1 cellular context compared by ENCODE assay signal in the genomic region with DNA sequence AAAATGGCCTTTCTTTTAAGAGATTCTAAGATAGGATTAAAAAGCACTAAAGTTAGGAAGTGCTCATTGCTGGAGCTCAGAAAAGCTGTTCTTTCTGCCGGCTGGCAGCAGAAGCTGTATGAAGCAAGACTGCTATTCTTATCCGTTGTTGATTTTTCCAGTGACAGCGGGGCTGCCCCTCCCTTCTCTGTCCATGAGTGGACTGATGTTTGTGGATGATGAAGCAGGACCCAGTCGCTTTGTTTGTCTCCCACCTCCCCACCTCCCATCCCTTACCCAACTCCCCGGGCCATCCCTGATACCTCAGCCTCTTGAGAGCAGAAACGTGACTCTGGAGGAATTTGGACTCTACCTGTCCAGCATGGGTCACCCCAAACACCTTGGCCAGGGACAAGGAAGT.
A peak's percentile ranks its signal among the peaks of the same experiment; 100 is the strongest.
TF ChIP-seq lines count a peak whose summit lies in the region.

No MANE protein-coding gene starts in this region.

TF ChIP-seq in liver, 16 proteins besides CTCF, POLR2A, EP300 and RAD21:
- TF ChIP-seq HNF4G (IDR thresholded peaks at IDR 0.05) (peak; percentile 48), GABPA (IDR thresholded peaks at IDR 0.05 in 1 of 2, conservative IDR thresholded peaks at IDR 0.05 in 1 of 2) (no peak), HNF4A (conservative IDR thresholded peaks at IDR 0.05) (peak; percentile 90 to 91), FOXA1 (IDR thresholded peaks at IDR 0.05) (peak; percentile 98), NR2F2 (IDR thresholded peaks at IDR 0.05) (peak; percentile 48), EGR1 (IDR thresholded peaks at IDR 0.05; ENCODE audit: low read depth in 2 of 2) (peak; percentile 91 to 97), FOXA2 (IDR thresholded peaks at IDR 0.05) (peak; percentile 99), TAF1 (conservative IDR thresholded peaks at IDR 0.05) (peak; percentile 71), YY1 (IDR thresholded peaks at IDR 0.05) (peak; percentile 68), RXRA (IDR thresholded peaks at IDR 0.05) (peak; percentile 84 to 92), SP1 (IDR thresholded peaks at IDR 0.05) (peak; percentile 91), JUND (IDR thresholded peaks at IDR 0.05) (peak; percentile 61 to 85)
- TF ChIP-seq, protein P1, sequence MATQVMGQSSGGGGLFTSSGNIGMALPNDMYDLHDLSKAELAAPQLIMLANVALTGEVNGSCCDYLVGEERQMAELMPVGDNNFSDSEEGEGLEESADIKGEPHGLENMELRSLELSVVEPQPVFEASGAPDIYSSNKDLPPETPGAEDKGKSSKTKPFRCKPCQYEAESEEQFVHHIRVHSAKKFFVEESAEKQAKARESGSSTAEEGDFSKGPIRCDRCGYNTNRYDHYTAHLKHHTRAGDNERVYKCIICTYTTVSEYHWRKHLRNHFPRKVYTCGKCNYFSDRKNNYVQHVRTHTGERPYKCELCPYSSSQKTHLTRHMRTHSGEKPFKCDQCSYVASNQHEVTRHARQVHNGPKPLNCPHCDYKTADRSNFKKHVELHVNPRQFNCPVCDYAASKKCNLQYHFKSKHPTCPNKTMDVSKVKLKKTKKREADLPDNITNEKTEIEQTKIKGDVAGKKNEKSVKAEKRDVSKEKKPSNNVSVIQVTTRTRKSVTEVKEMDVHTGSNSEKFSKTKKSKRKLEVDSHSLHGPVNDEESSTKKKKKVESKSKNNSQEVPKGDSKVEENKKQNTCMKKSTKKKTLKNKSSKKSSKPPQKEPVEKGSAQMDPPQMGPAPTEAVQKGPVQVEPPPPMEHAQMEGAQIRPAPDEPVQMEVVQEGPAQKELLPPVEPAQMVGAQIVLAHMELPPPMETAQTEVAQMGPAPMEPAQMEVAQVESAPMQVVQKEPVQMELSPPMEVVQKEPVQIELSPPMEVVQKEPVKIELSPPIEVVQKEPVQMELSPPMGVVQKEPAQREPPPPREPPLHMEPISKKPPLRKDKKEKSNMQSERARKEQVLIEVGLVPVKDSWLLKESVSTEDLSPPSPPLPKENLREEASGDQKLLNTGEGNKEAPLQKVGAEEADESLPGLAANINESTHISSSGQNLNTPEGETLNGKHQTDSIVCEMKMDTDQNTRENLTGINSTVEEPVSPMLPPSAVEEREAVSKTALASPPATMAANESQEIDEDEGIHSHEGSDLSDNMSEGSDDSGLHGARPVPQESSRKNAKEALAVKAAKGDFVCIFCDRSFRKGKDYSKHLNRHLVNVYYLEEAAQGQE (IDR thresholded peaks at IDR 0.05), result peak; percentile 84
- TF ChIP-seq, protein P2, sequence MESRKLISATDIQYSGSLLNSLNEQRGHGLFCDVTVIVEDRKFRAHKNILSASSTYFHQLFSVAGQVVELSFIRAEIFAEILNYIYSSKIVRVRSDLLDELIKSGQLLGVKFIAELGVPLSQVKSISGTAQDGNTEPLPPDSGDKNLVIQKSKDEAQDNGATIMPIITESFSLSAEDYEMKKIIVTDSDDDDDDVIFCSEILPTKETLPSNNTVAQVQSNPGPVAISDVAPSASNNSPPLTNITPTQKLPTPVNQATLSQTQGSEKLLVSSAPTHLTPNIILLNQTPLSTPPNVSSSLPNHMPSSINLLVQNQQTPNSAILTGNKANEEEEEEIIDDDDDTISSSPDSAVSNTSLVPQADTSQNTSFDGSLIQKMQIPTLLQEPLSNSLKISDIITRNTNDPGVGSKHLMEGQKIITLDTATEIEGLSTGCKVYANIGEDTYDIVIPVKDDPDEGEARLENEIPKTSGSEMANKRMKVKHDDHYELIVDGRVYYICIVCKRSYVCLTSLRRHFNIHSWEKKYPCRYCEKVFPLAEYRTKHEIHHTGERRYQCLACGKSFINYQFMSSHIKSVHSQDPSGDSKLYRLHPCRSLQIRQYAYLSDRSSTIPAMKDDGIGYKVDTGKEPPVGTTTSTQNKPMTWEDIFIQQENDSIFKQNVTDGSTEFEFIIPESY (IDR thresholded peaks at IDR 0.05), result peak; percentile 81
- TF ChIP-seq, protein P3, sequence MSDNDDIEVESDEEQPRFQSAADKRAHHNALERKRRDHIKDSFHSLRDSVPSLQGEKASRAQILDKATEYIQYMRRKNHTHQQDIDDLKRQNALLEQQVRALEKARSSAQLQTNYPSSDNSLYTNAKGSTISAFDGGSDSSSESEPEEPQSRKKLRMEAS (IDR thresholded peaks at IDR 0.05), result peak; percentile 88
- TF ChIP-seq, protein P4, sequence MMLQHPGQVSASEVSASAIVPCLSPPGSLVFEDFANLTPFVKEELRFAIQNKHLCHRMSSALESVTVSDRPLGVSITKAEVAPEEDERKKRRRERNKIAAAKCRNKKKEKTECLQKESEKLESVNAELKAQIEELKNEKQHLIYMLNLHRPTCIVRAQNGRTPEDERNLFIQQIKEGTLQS (IDR thresholded peaks at IDR 0.05), result peak; percentile 81
